In genomic region chr16:18069683-18070082, GRCh38 we compare ENCODE assay signal across 3 cellular contexts.
TF ChIP-seq lines count a peak whose summit lies in the region.

No MANE protein-coding gene starts in this region.

TF ChIP-seq in A549, 52 proteins besides CTCF, POLR2A, EP300 and RAD21:
- TF ChIP-seq SMC3 (IDR thresholded peaks at IDR 0.05) (no peak), NFE2L2 (conservative IDR thresholded peaks at IDR 0.05; ENCODE audit: low read length) (peak; percentile 73)

TF ChIP-seq in IMR-90, 13 proteins besides CTCF, POLR2A, EP300 and RAD21:
- TF ChIP-seq CHD1 (IDR thresholded peaks at IDR 0.05; ENCODE audit: low read depth, low read length) (no peak), BHLHE40 (IDR thresholded peaks at IDR 0.05; ENCODE audit: low read depth, low read length) (no peak), MAZ (IDR thresholded peaks at IDR 0.05; ENCODE audit: borderline replicate concordance, low read depth, low read length) (no peak), FOS (IDR thresholded peaks at IDR 0.05; ENCODE audit: low read depth, low read length) (no peak), RFX5 (IDR thresholded peaks at IDR 0.05; ENCODE audit: low read depth, low read length) (no peak), SMC3 (IDR thresholded peaks at IDR 0.05; ENCODE audit: low read depth, low read length) (no peak), NFE2L2 (IDR thresholded peaks at IDR 0.05; ENCODE audit: low read depth, low read length) (0 out of 2 replicates have a peak, but pooled peaks have one; percentile 30)
- TF ChIP-seq, protein P1, sequence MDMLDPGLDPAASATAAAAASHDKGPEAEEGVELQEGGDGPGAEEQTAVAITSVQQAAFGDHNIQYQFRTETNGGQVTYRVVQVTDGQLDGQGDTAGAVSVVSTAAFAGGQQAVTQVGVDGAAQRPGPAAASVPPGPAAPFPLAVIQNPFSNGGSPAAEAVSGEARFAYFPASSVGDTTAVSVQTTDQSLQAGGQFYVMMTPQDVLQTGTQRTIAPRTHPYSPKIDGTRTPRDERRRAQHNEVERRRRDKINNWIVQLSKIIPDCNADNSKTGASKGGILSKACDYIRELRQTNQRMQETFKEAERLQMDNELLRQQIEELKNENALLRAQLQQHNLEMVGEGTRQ (IDR thresholded peaks at IDR 0.05; ENCODE audit: low read depth, low read length) = no peak

TF ChIP-seq in H1, 55 proteins besides CTCF, POLR2A, EP300 and RAD21:
- TF ChIP-seq TEAD4 (IDR thresholded peaks at IDR 0.05; ENCODE audit: low read depth, low read length) (no peak), GTF2F1 (IDR thresholded peaks at IDR 0.05; ENCODE audit: borderline replicate concordance, low read depth, low read length) (no peak), TCF12 (IDR thresholded peaks at IDR 0.05; ENCODE audit: low read depth, low read length) (no peak), SAP30 (IDR thresholded peaks at IDR 0.05; ENCODE audit: insufficient read depth, insufficient replicate concordance, low read length) (no peak), PHF8 (conservative IDR thresholded peaks at IDR 0.05; ENCODE audit: low read depth, low read length) (no peak), CREB1 (IDR thresholded peaks at IDR 0.05) (no peak), BRCA1 (IDR thresholded peaks at IDR 0.05; ENCODE audit: low read depth, low read length) (no peak), ATF2 (IDR thresholded peaks at IDR 0.05; ENCODE audit: low read length) (no peak), CHD1 (IDR thresholded peaks at IDR 0.05; ENCODE audit: low read depth, low read length) (no peak), ZNF274 (IDR thresholded peaks at IDR 0.05; ENCODE audit: borderline replicate concordance, extremely low read depth, low read length) (no peak), CHD2 (IDR thresholded peaks at IDR 0.05; ENCODE audit: low read length) (no peak), TAF7 (optimal IDR thresholded peaks at IDR 0.05; ENCODE audit: borderline replicate concordance, low read depth, low read length) (no peak)
- TF ChIP-seq, protein P2, sequence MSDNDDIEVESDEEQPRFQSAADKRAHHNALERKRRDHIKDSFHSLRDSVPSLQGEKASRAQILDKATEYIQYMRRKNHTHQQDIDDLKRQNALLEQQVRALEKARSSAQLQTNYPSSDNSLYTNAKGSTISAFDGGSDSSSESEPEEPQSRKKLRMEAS (IDR thresholded peaks at IDR 0.05) = no peak
